Comparison of ENCODE assay signal across 15 cellular contexts in the genomic region with DNA sequence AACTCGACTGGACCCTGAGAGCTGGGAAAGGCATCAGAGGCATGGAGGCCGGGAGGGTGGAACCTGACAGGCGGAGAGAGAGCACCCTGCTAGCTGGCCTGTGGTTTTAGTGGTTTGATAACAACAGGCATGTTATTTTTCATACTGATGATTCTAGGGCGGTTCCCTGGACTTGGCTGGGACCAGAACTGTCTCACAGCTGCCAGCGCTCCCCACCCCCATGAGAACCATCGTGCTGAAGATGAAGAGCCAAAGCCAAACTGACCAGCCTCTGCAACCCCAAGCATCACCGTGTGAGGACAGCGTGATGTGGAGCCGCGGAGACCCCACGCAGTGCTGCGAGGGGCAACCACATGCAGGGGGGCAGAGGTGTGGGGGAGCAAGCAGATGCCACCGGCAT. TPM values are rescaled to one million over a fixed set of nuclear protein-coding genes. Genes with fewer than 3 reads are reported as not detected.
DNase-seq lines count a peak whose midpoint lies in the region; ATAC-seq and TF ChIP-seq lines count a peak whose summit lies in the region.
"Had no signal": no experiment of that assay in that cellular context is flagged by ENCODE, and none has a peak within 500 bp of the region (broad histone marks: within the 10 kb centered on the region; RNA-seq: fewer than 3 reads in every experiment).

No MANE protein-coding gene starts in this region.

- WGBS in psoas muscle, 3 donors: 52 to 60% (median 55%) methylated on average over 13 of the region's 13 CpGs
- WGBS in body of pancreas, 2 donors: 79 to 88% methylated on average over 7 to 13 of the region's 13 CpGs

- no peak for DNase-seq in CD4-positive, alpha-beta memory T cell
- DNase-seq in cardiac muscle cell (ENCODE audit: low read depth in 1 of 2, low spot score in 1 of 2) (peak in 1 of 2 donors; percentile 94), psoas muscle (peak in 1 of 2 donors; percentile 68), NCI-H524 (lab: John Stamatoyannopoulos, UW) (no peak), body of pancreas (no peak), NCI-H187 (lab: John Stamatoyannopoulos, UW) (no peak)
- DNase-seq: activated CD8-positive, alpha-beta memory T cell treated with anti-CD3 and anti-CD28 coated beads, Interleukin-2, amount 50 U/mL, for 4 hours; NCI-H1436 treated with DMSO at 0.1 percent for 48 hours; tibial artery had no signal

- CTCF ChIA-PET in CD4-positive, alpha-beta memory T cell (lab: Charles Lee; ENCODE audit: partially characterized antibody): interaction anchor here (1.0 to 5.2 kb wide), 31 partner anchors 9 to 229 kb away, joined by 3 to 78 read pairs (median 8); a partner anchor contains a TSS

- H3K27ac Mint-ChIP-seq in CD4-positive, alpha-beta memory T cell: peak overlapping the region in 3 of 7 donors; percentile 79 to 90 (median 86)
- H3K27ac Mint-ChIP-seq: dendritic cell treated with granulocyte-macrophage colony-stimulating factor and Interleukin-4, amounts not matched to agents 40 ng/mL and 50 ng/mL, for 4 days; T-helper 2 cell treated with Interferon-gamma antibody and Interleukin-4, amounts not matched to agents 5 μg/mL and 100 μg/mL, for 36 hours had no signal

- no peak for TF ChIP-seq POLR2A in body of pancreas (IDR thresholded peaks at IDR 0.05)

- POLR2A ChIA-PET in CD4-positive, alpha-beta memory T cell (lab: Charles Lee; ENCODE audit: partially characterized antibody): interaction anchor here (0.9 to 2.5 kb wide), 9 partner anchors 10 to 159 kb away, joined by 3 to 25 read pairs (median 7); a partner anchor contains a TSS

- peaks cover 0 to 3% of the 10 kb centered on the region in 2 donors for H3K27me3 Mint-ChIP-seq in CD4-positive, alpha-beta memory T cell
- H3K27me3 Mint-ChIP-seq: naive thymus-derived CD8-positive, alpha-beta T cell had no signal

- no peak overlapping the region for H3K4me3 ChIP-seq in CD4-positive, alpha-beta memory T cell (ENCODE audit: low read length in 2 of 2)
- no peak overlapping the region for H3K4me3 ChIP-seq in cardiac muscle cell
- H3K4me3 ChIP-seq in psoas muscle: no peak overlapping the region
- H3K4me3 ChIP-seq in body of pancreas: no peak overlapping the region
- H3K4me3 ChIP-seq: tibial artery had no signal

- intact Hi-C loops in CD4-positive, alpha-beta memory T cell (cut with micrococcal nuclease): loop anchor here (5.0 kb wide), 1 partner anchor 40 kb away; a partner anchor contains a TSS
- intact Hi-C loops in psoas muscle (cut with DNase I) (no loop called here), body of pancreas (cut with DNase I) (no loop called here)

- H3K9me3 Mint-ChIP-seq in CD4-positive, alpha-beta memory T cell: no peaks in the 10 kb centered on the region
- H3K9me3 Mint-ChIP-seq: dendritic cell treated with granulocyte-macrophage colony-stimulating factor and Interleukin-4, amounts not matched to agents 40 ng/mL and 50 ng/mL, for 4 days; naive thymus-derived CD8-positive, alpha-beta T cell; T-helper 2 cell treated with Interferon-gamma antibody and Interleukin-4, amounts not matched to agents 5 μg/mL and 100 μg/mL, for 36 hours had no signal

- H3K9me3 ChIP-seq in CD4-positive, alpha-beta memory T cell (ENCODE audit: control insufficient read depth in 1 of 2, low read length in 2 of 2): no peaks in the 10 kb centered on the region
- H3K9me3 ChIP-seq in cardiac muscle cell (ENCODE audit: low read depth): no peaks in the 10 kb centered on the region
- no peaks in the 10 kb centered on the region for H3K9me3 ChIP-seq in psoas muscle
- H3K9me3 ChIP-seq in body of pancreas: no peaks in the 10 kb centered on the region
- H3K9me3 ChIP-seq: tibial artery had no signal

- no peak overlapping the region for H3K27ac ChIP-seq in CD4-positive, alpha-beta memory T cell (ENCODE audit: low read depth, low read length)
- peak overlapping the region; percentile 44 for H3K27ac ChIP-seq in angular gyrus (ENCODE audit: low read depth, low read length)
- H3K27ac ChIP-seq in cardiac muscle cell: peak overlapping the region; percentile 73
- H3K27ac ChIP-seq in psoas muscle: peak overlapping the region; percentile 4
- H3K27ac ChIP-seq in body of pancreas: no peak overlapping the region
- H3K27ac ChIP-seq: C4-2B had no signal

- H3K27me3 ChIP-seq in CD4-positive, alpha-beta memory T cell (ENCODE audit: insufficient read depth, low read length): no peaks in the 10 kb centered on the region
- H3K27me3 ChIP-seq in cardiac muscle cell: no peaks in the 10 kb centered on the region
- H3K27me3 ChIP-seq in psoas muscle (ENCODE audit: insufficient read depth in 3 of 3, low read length in 2 of 3): no peaks in the 10 kb centered on the region
- no peaks in the 10 kb centered on the region for H3K27me3 ChIP-seq in body of pancreas
- H3K27me3 ChIP-seq: tibial artery had no signal

- H3K4me3 Mint-ChIP-seq in CD4-positive, alpha-beta memory T cell: peak overlapping the region in 6 of 8 donors; percentile 8 to 68 (median 54)
- H3K4me3 Mint-ChIP-seq: dendritic cell treated with granulocyte-macrophage colony-stimulating factor and Interleukin-4, amounts not matched to agents 40 ng/mL and 50 ng/mL, for 4 days; T-helper 2 cell treated with Interferon-gamma antibody and Interleukin-4, amounts not matched to agents 5 μg/mL and 100 μg/mL, for 36 hours had no signal

- peak in 1 of 4 donors; percentile 10 for ATAC-seq in psoas muscle
- no peak for ATAC-seq in body of pancreas
- no peak for ATAC-seq in HG03045 (IDR thresholded peaks at IDR 0.05; ENCODE audit: unreplicated experiment)
- ATAC-seq: naive thymus-derived CD8-positive, alpha-beta T cell had no signal

- TF ChIP-seq CTCF in cardiac muscle cell (IDR thresholded peaks at IDR 0.05; ENCODE audit: low read depth, low read length) (no peak), psoas muscle (IDR thresholded peaks at IDR 0.05) (no peak), body of pancreas (IDR thresholded peaks at IDR 0.05) (no peak)

- no peaks in the 10 kb centered on the region for H3K36me3 Mint-ChIP-seq in CD4-positive, alpha-beta memory T cell
- H3K36me3 Mint-ChIP-seq: naive thymus-derived CD8-positive, alpha-beta T cell had no signal

- H3K4me1 Mint-ChIP-seq in CD4-positive, alpha-beta memory T cell: peaks cover 8 to 16% (median 14%) of the 10 kb centered on the region in 4 donors

- no peaks in the 10 kb centered on the region for H3K36me3 ChIP-seq in CD4-positive, alpha-beta memory T cell (ENCODE audit: insufficient read depth, low read length)
- H3K36me3 ChIP-seq in cardiac muscle cell (no peaks in the 10 kb centered on the region), psoas muscle (ENCODE audit: insufficient read depth in 1 of 2, low read depth in 1 of 2) (peaks cover 0 to 54% of the 10 kb centered on the region in 2 donors), body of pancreas (replicated peaks in 1 of 2; ENCODE audit: insufficient read depth in 1 of 2, low read depth in 2 of 2) (peaks cover 0 to 3% of the 10 kb centered on the region in 2 donors)

- H3K4me1 ChIP-seq in CD4-positive, alpha-beta memory T cell (ENCODE audit: insufficient read depth, low read length): peaks cover 45% of the 10 kb centered on the region
- H3K4me1 ChIP-seq in cardiac muscle cell (ENCODE audit: low read depth): peaks cover 22% of the 10 kb centered on the region
- peaks cover 6% of the 10 kb centered on the region for H3K4me1 ChIP-seq in psoas muscle
- H3K4me1 ChIP-seq in body of pancreas: peaks cover 12% of the 10 kb centered on the region

RNA-seq across cellular contexts. Expression of a gene that starts 28.5 kb away (rescaled TPM):
- 1 to 10 TPM; 6.3 to 9.2 TPM for total RNA-seq in CD4-positive, alpha-beta memory T cell
- polyA plus RNA-seq in CD4-positive, alpha-beta memory T cell: 10 to 100 TPM in 1 of 2 donors, 1 to 10 TPM in 1; 5.3 to 15.0 TPM
- total RNA-seq in cardiac muscle cell (101 and 123 TPM in 2 replicates), psoas muscle (10 to 100 TPM; 40.8 to 75.1 (median 52.0) TPM), body of pancreas (10 to 100 TPM; 71.9 to 87.4 TPM)
- polyA plus RNA-seq in cardiac muscle cell (164 and 178 TPM in 2 replicates), psoas muscle (10 to 100 TPM; 34.6 to 43.2 (median 37.6) TPM)

RNA-seq across cellular contexts. Expression of a gene that starts 38.7 kb away (rescaled TPM):
- 10 to 100 TPM; 12.7 to 14.6 TPM for total RNA-seq in CD4-positive, alpha-beta memory T cell
- 10 to 100 TPM; 14.3 to 45.8 TPM for polyA plus RNA-seq in CD4-positive, alpha-beta memory T cell
- total RNA-seq in cardiac muscle cell (0.99 TPM in 1 of 2 replicates, not detected in the other), psoas muscle (1 to 10 TPM in 2 of 4 donors, under 1 TPM in 2; 0.42 to 3.6 (median 0.88) TPM), body of pancreas (10 to 100 TPM in 1 of 2 donors, 1 to 10 TPM in 1; 9.3 to 13.5 TPM)
- polyA plus RNA-seq in cardiac muscle cell (not detected in 2 replicates), psoas muscle (under 1 TPM; 0.38 to 0.58 (median 0.53) TPM)
- total RNA-seq: naive thymus-derived CD8-positive, alpha-beta T cell had no signal

RNA-seq across cellular contexts. Expression of a gene that starts 44.1 kb away (rescaled TPM):
- total RNA-seq in CD4-positive, alpha-beta memory T cell: 10 to 100 TPM; 59.4 to 62.1 TPM
- polyA plus RNA-seq in CD4-positive, alpha-beta memory T cell: 10 to 100 TPM; 22.1 to 40.7 TPM
- 23.5 and 25.1 TPM in 2 replicates for total RNA-seq in cardiac muscle cell
- 25.3 and 33.6 TPM in 2 replicates for polyA plus RNA-seq in cardiac muscle cell
- total RNA-seq in psoas muscle: 10 to 100 TPM; 30.8 to 61.9 (median 53.6) TPM
- 10 to 100 TPM; 32.3 to 81.9 (median 51.6) TPM for polyA plus RNA-seq in psoas muscle
- total RNA-seq in body of pancreas: 10 to 100 TPM; 15.2 to 20.0 TPM

RNA-seq across cellular contexts. Expression of a gene that starts 44.3 kb away (rescaled TPM):
- total RNA-seq in CD4-positive, alpha-beta memory T cell: 10 to 100 TPM; 75.5 to 81.4 TPM
- 100 to 1,000 TPM; 134 to 156 TPM for polyA plus RNA-seq in CD4-positive, alpha-beta memory T cell
- 47.6 and 62.0 TPM in 2 replicates for total RNA-seq in cardiac muscle cell
- polyA plus RNA-seq in cardiac muscle cell: 77.9 and 83.0 TPM in 2 replicates
- 10 to 100 TPM; 19.0 to 27.0 (median 24.3) TPM for total RNA-seq in psoas muscle
- polyA plus RNA-seq in psoas muscle: 10 to 100 TPM; 30.8 to 54.0 (median 36.5) TPM
- 10 to 100 TPM; 25.9 to 44.2 TPM for total RNA-seq in body of pancreas

RNA-seq across cellular contexts. Expression of a gene that starts 54.8 kb away (rescaled TPM):
- 100 to 1,000 TPM; 327 to 330 TPM for total RNA-seq in CD4-positive, alpha-beta memory T cell
- polyA plus RNA-seq in CD4-positive, alpha-beta memory T cell: 100 to 1,000 TPM in 1 of 2 donors, 10 to 100 TPM in 1; 67.6 to 111 TPM
- 398 and 520 TPM in 2 replicates for total RNA-seq in cardiac muscle cell
- polyA plus RNA-seq in cardiac muscle cell: 217 and 265 TPM in 2 replicates
- 100 to 1,000 TPM in 2 of 4 donors, 10 to 100 TPM in 2; 57.9 to 128 (median 90.6) TPM for total RNA-seq in psoas muscle
- polyA plus RNA-seq in psoas muscle: 100 to 1,000 TPM in 2 of 3 donors, 10 to 100 TPM in 1; 81.9 to 135 (median 118) TPM
- 100 to 1,000 TPM; 258 to 301 TPM for total RNA-seq in body of pancreas

Comparison
In these comparisons a context has a peak if more than half of its experiments do, and no peak if none do; other contexts are left out.
1. H3K27ac ChIP-seq: peak in angular gyrus (single experiment), cardiac muscle cell (single experiment) and psoas muscle (single experiment); none in CD4-positive, alpha-beta memory T cell (single experiment) and body of pancreas (0 of 4).